In the genomic region with DNA sequence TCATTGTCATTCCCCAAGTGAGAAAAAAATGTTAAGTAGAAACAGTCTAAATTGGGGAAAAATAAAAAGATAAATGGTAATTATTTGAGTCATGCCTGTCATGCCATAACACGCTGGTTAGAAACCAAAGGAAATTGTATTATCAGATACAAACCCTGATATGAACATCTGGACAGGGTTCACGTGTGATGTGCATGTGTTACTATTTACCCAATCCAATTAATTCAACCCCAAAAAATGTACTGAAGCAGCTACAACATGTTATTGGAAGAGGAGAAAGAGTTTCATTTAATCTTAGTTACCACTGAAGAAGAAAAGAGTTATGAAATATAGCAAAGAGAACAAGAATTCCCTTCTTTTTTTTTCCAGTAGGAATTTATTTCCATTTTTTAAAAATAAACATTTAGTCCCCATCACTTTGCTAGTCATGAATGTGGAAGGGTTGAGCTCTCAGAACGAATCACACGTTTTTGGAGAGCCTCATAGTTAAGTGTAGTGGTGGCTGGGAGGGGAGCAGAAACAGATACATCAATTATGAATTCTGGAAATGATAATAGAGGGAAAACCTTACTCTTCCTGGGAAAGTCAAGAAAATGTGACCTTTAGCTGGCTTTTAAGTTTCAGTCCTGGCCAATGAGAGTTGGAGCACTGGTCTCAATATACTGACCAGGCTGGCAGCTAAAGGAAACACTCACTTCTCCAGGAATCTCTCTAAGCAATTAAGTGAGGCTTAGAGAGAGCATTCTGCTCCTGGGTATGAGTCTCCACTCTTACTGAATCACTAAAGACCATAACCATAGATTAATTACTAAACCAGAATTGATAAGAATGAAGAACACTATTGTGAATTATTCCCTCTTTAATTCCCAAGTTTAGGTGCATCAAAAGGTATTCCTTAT, we compare ENCODE assay signal across 16 cellular contexts.
A peak's percentile ranks its signal among the peaks of the same experiment; 100 is the strongest.
DNase-seq lines count a peak whose midpoint lies in the region; ATAC-seq and TF ChIP-seq lines count a peak whose summit lies in the region.
"Had no signal": no experiment of that assay in that cellular context is flagged by ENCODE, and none has a peak within 500 bp of the region (broad histone marks: within the 10 kb centered on the region; RNA-seq: fewer than 3 reads in every experiment).

No MANE protein-coding gene starts in this region.

- H3K36me3 ChIP-seq in right atrium auricular region (no peaks in the 10 kb centered on the region), mesenchymal stem cell (ENCODE audit: control insufficient read depth in 1 of 2, insufficient read depth in 2 of 2, low read depth in 1 of 2, low read length in 2 of 2) (no peaks in the 10 kb centered on the region)

- 67% methylated on average over 3 of the region's 4 CpGs for WGBS in mesenchymal stem cell

- H3K14ac ChIP-seq in mesenchymal stem cell (ENCODE audit: low read length in 2 of 2) = no peak overlapping the region

- no peak overlapping the region for H3K18ac ChIP-seq in mesenchymal stem cell (ENCODE audit: low read depth in 1 of 2, low read length in 2 of 2)

- H2AFZ ChIP-seq in mesenchymal stem cell (ENCODE audit: low read depth, low read length) = no peak overlapping the region
- H2AFZ ChIP-seq: GM23338 had no signal

- no peak overlapping the region for H2BK15ac ChIP-seq in mesenchymal stem cell (ENCODE audit: low read depth, poor library complexity, severe bottlenecking)

- peak overlapping the region in 1 of 2 donors; percentile 57 for H3K27ac ChIP-seq in right atrium auricular region
- H3K27ac ChIP-seq in foreskin keratinocyte = no peak overlapping the region
- H3K27ac ChIP-seq in mesenchymal stem cell (ENCODE audit: low read length, poor library complexity, severe bottlenecking) = no peak overlapping the region

- DNase-seq in Right ventricle myocardium superior = no peak
- DNase-seq in right atrium auricular region (ENCODE audit: low spot score) = no peak
- peak; percentile 47 to 82 for DNase-seq in foreskin keratinocyte
- no peak for DNase-seq in mesenchymal stem cell
- no peak for DNase-seq in activated T-cell treated with anti-CD3 and anti-CD28 coated beads, Interleukin-2, amount 50 U/mL, for 4 hours
- no peak for DNase-seq in activated CD4-positive, alpha-beta T cell treated with anti-CD3 and anti-CD28 coated beads, Interleukin-2, amount 50 U/mL, for 1 hour
- DNase-seq in SKM-1 treated with dmso at 0.1 percent for 144 hours (lab: John Stamatoyannopoulos, UW; ENCODE audit: unreplicated experiment) = no peak
- no peak for DNase-seq in NCI-H526 treated with DMSO at 0.1 percent for 48 hours (lab: John Stamatoyannopoulos, UW)
- DNase-seq: C1 segment of cervical spinal cord, DMS 273 treated with DMSO at 0.1 percent for 48 hours, MV-4-11, NCI-H1417 treated with DMSO at 0.1 percent for 48 hours, NCI-H2029, NCI-H2171 treated with DMSO at 0.1 percent for 48 hours had no signal

- H2BK120ac ChIP-seq in mesenchymal stem cell (ENCODE audit: low read depth, low read length) = no peak overlapping the region

- H2BK12ac ChIP-seq in mesenchymal stem cell (ENCODE audit: low read length in 2 of 2) = no peak overlapping the region

- H2BK5ac ChIP-seq in mesenchymal stem cell (ENCODE audit: low read depth, low read length, poor library complexity, severe bottlenecking) = no peak overlapping the region

- no peaks in the 10 kb centered on the region for H3K36me3 Mint-ChIP-seq in activated T-cell treated with anti-CD3 and anti-CD28 coated beads, Interleukin-2, amount 50 U/mL, for 4 hours (ENCODE audit: insufficient read depth)
- H3K36me3 Mint-ChIP-seq: IgD-negative memory B cell had no signal

- no peak overlapping the region for H3K23ac ChIP-seq in mesenchymal stem cell (ENCODE audit: low read length in 2 of 2)

- no peak overlapping the region for H3K4ac ChIP-seq in mesenchymal stem cell (ENCODE audit: low read depth in 1 of 2, low read length in 2 of 2)

- H3K79me1 ChIP-seq in mesenchymal stem cell (replicated peaks; ENCODE audit: low read length, poor library complexity, severe bottlenecking) = no peaks in the 10 kb centered on the region

- no peak overlapping the region for H3K4me3 Mint-ChIP-seq in activated T-cell treated with anti-CD3 and anti-CD28 coated beads, Interleukin-2, amount 50 U/mL, for 4 hours
- H3K4me3 Mint-ChIP-seq: GM23338, IgD-negative memory B cell had no signal

- H2AK5ac ChIP-seq in mesenchymal stem cell (ENCODE audit: low read length, severe bottlenecking) = no peak overlapping the region

- H3K9me3 ChIP-seq in right atrium auricular region = no peaks in the 10 kb centered on the region
- no peaks in the 10 kb centered on the region for H3K9me3 ChIP-seq in mesenchymal stem cell (ENCODE audit: control insufficient read depth, low read length)

- H3K27me3 ChIP-seq in right atrium auricular region = no peaks in the 10 kb centered on the region
- H3K27me3 ChIP-seq in foreskin keratinocyte = no peaks in the 10 kb centered on the region
- H3K27me3 ChIP-seq in mesenchymal stem cell (ENCODE audit: control insufficient read depth in 1 of 2, insufficient read depth in 1 of 2, low read length in 2 of 2) = no peaks in the 10 kb centered on the region

- H3K27me3 Mint-ChIP-seq in activated T-cell treated with anti-CD3 and anti-CD28 coated beads, Interleukin-2, amount 50 U/mL, for 4 hours (ENCODE audit: low read depth) = no peaks in the 10 kb centered on the region
- H3K27me3 Mint-ChIP-seq: IgD-negative memory B cell had no signal

- H3K4me1 Mint-ChIP-seq in activated T-cell treated with anti-CD3 and anti-CD28 coated beads, Interleukin-2, amount 50 U/mL, for 4 hours (ENCODE audit: low read depth) = no peaks in the 10 kb centered on the region
- H3K4me1 Mint-ChIP-seq: IgD-negative memory B cell had no signal

- no peaks in the 10 kb centered on the region for H3K4me1 ChIP-seq in right atrium auricular region
- H3K4me1 ChIP-seq in foreskin keratinocyte = no peaks in the 10 kb centered on the region
- no peaks in the 10 kb centered on the region for H3K4me1 ChIP-seq in mesenchymal stem cell (ENCODE audit: control insufficient read depth, insufficient read depth, low read depth, low read length)

- peak overlapping the region; percentile 12 for H3K9ac ChIP-seq in mesenchymal stem cell (ENCODE audit: low read length)

- intact Hi-C loops in Right ventricle myocardium superior (cut with DNase I) = no loop called here

- peak; percentile 75 for ATAC-seq in Right ventricle myocardium superior (ENCODE audit: poor library complexity)
- peak; percentile 86 for ATAC-seq in foreskin keratinocyte
- no peak for ATAC-seq in activated T-cell treated with anti-CD3 and anti-CD28 coated beads, Interleukin-2, amount 50 U/mL, for 4 hours
- ATAC-seq: GM23338 had no signal

- H3K9me3 Mint-ChIP-seq in activated T-cell treated with anti-CD3 and anti-CD28 coated beads, Interleukin-2, amount 50 U/mL, for 4 hours = no peaks in the 10 kb centered on the region

- no peak for TF ChIP-seq CTCF in right atrium auricular region (IDR thresholded peaks at IDR 0.05)
- TF ChIP-seq CTCF in foreskin keratinocyte (conservative IDR thresholded peaks at IDR 0.05) = no peak

- H4K91ac ChIP-seq in mesenchymal stem cell (ENCODE audit: low read length) = no peak overlapping the region

- H3K4me2 ChIP-seq in mesenchymal stem cell (ENCODE audit: low read length, poor library complexity, severe bottlenecking) = no peak overlapping the region
- H3K4me2 ChIP-seq: GM23338 had no signal

- no peak overlapping the region for H4K8ac ChIP-seq in mesenchymal stem cell (ENCODE audit: low read length)

- no peak overlapping the region for H3K4me3 ChIP-seq in right atrium auricular region
- H3K4me3 ChIP-seq in mesenchymal stem cell (ENCODE audit: insufficient read depth in 1 of 2, low read depth in 1 of 2, low read length in 2 of 2) = peak overlapping the region in 1 of 2 experiments; percentile 31
- H3K4me3 ChIP-seq: GM23338 had no signal

Comparison
In these comparisons a context has a peak if more than half of its experiments do, and no peak if none do; other contexts are left out.
1. ATAC-seq: peak in Right ventricle myocardium superior (single experiment) and foreskin keratinocyte (single experiment); none in activated T-cell treated with anti-CD3 and anti-CD28 coated beads, Interleukin-2, amount 50 U/mL, for 4 hours (0 of 2).
2. DNase-seq: peak in foreskin keratinocyte (2 of 2); none in Right ventricle myocardium superior (single experiment), right atrium auricular region (single experiment), mesenchymal stem cell (single experiment), activated T-cell treated with anti-CD3 and anti-CD28 coated beads, Interleukin-2, amount 50 U/mL, for 4 hours (single experiment), activated CD4-positive, alpha-beta T cell treated with anti-CD3 and anti-CD28 coated beads, Interleukin-2, amount 50 U/mL, for 1 hour (single experiment), SKM-1 treated with dmso at 0.1 percent for 144 hours (single experiment) and NCI-H526 treated with DMSO at 0.1 percent for 48 hours (single experiment).